14 cellular contexts compared by ENCODE assay signal in the genomic region with DNA sequence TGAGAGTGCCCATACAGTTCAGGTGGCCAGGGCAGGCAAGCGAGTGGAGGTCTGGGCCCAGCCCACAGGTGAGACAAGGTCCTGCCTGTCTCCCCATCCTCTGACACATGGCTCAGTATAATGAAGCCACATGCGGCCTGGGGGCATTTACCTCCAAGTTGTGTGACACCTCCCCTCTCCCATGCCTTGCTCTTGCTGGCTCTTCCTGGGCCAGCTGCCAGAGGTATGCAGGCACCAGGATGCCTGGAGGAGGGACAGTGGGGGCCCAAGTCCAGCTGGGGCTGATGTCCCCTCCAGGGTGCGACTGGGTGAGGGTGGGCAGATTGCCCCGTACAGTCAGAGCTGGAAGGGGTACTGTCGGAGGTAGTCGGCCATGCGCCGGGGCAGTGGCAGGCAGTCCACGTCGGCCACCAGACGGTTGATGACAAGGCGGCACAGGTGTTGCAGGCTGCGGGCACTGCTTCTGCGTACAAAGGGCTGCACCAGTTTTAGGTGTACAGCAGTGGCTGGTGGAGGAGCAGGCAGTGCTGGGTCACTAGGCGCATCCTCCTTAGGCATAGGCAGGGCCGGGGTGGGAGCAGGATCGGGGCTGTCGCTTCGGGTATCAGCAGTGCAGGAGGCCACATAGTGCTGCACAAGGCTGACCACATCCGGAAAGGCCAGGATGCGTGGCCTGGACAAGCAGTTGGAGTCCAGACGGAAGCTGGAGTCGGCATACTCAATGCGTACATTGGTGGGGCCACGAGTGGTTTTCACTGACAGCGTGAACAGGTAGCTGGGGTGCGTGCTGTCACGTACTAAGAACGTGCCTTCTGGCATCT. TPM values are rescaled to one million over a fixed set of nuclear protein-coding genes. Genes with fewer than 3 reads are reported as not detected.
DNase-seq lines count a peak whose midpoint lies in the region; ATAC-seq and TF ChIP-seq lines count a peak whose summit lies in the region.
"Had no signal": no experiment of that assay in that cellular context is flagged by ENCODE, and none has a peak within 500 bp of the region (broad histone marks: within the 10 kb centered on the region; RNA-seq: fewer than 3 reads in every experiment).

No MANE protein-coding gene starts in this region.

- peak overlapping the region; percentile 97 for H3K27ac Mint-ChIP-seq in activated naive CD4-positive, alpha-beta T cell treated with anti-CD3 and anti-CD28 coated beads, Interleukin-2, amount 50 U/mL, for 24 hours
- H3K27ac Mint-ChIP-seq in activated CD8-positive, alpha-beta memory T cell treated with anti-CD3 and anti-CD28 coated beads, Interleukin-2, amount 10 ng/mL, durations not matched to agents 7 days and 5 days: peak overlapping the region; percentile 100
- H3K27ac Mint-ChIP-seq in nephron progenitor cell: no peak overlapping the region

- H3K27me3 Mint-ChIP-seq in activated naive CD4-positive, alpha-beta T cell treated with anti-CD3 and anti-CD28 coated beads, Interleukin-2, amount 50 U/mL, for 24 hours: no peaks in the 10 kb centered on the region
- H3K27me3 Mint-ChIP-seq in activated CD8-positive, alpha-beta memory T cell treated with anti-CD3 and anti-CD28 coated beads, Interleukin-2, amount 10 ng/mL, durations not matched to agents 7 days and 5 days: no peaks in the 10 kb centered on the region
- peaks cover 22% of the 10 kb centered on the region for H3K27me3 Mint-ChIP-seq in nephron progenitor cell (ENCODE audit: low read depth, poor library complexity)

- H3K4me1 ChIP-seq in subcutaneous abdominal adipose tissue (ENCODE audit: control insufficient read depth in 5 of 5, insufficient read depth in 5 of 5, low read length in 5 of 5): peaks cover 16 to 94% (median 81%) of the 10 kb centered on the region in 5 donors

- peak overlapping the region in 2 of 5 donors; percentile 22 to 52 for H3K4me3 ChIP-seq in subcutaneous abdominal adipose tissue (ENCODE audit: low read depth in 1 of 5, low read length in 5 of 5)
- H3K4me3 ChIP-seq: hepatocyte had no signal

- no peaks in the 10 kb centered on the region for H3K9me3 ChIP-seq in subcutaneous abdominal adipose tissue (ENCODE audit: control insufficient read depth in 5 of 5, low read length in 5 of 5)

- H3K4me3 Mint-ChIP-seq in activated naive CD4-positive, alpha-beta T cell treated with anti-CD3 and anti-CD28 coated beads, Interleukin-2, amount 50 U/mL, for 24 hours: peak overlapping the region; percentile 96
- peak overlapping the region; percentile 89 for H3K4me3 Mint-ChIP-seq in activated CD8-positive, alpha-beta memory T cell treated with anti-CD3 and anti-CD28 coated beads, Interleukin-2, amount 10 ng/mL, durations not matched to agents 7 days and 5 days
- H3K4me3 Mint-ChIP-seq in nephron progenitor cell: no peak overlapping the region

- ATAC-seq in activated CD8-positive, alpha-beta memory T cell treated with anti-CD3 and anti-CD28 coated beads, Interleukin-2, amount 10 ng/mL, durations not matched to agents 7 days and 5 days: no peak

- peak overlapping the region; percentile 99 for H3K27ac ChIP-seq in subcutaneous abdominal adipose tissue (ENCODE audit: low read depth, low read length)
- H3K27ac ChIP-seq: hepatocyte had no signal

- CTCF ChIA-PET in activated CD8-positive, alpha-beta memory T cell treated with anti-CD3 and anti-CD28 coated beads, Interleukin-2, amount 10 ng/mL, durations not matched to agents 7 days and 5 days (lab: Charles Lee): interaction anchor here (0.8 to 25.1 kb wide), 7 partner anchors 7 to 270 kb away, joined by 3 to 859 read pairs (median 143); a partner anchor contains a TSS

- H3K4me1 Mint-ChIP-seq in activated naive CD4-positive, alpha-beta T cell treated with anti-CD3 and anti-CD28 coated beads, Interleukin-2, amount 50 U/mL, for 24 hours: peaks cover 79% of the 10 kb centered on the region
- peaks cover 38% of the 10 kb centered on the region for H3K4me1 Mint-ChIP-seq in activated CD8-positive, alpha-beta memory T cell treated with anti-CD3 and anti-CD28 coated beads, Interleukin-2, amount 10 ng/mL, durations not matched to agents 7 days and 5 days
- peaks cover 36% of the 10 kb centered on the region for H3K4me1 Mint-ChIP-seq in nephron progenitor cell

- no peak for TF ChIP-seq CTCF in nephron progenitor cell (IDR thresholded peaks at IDR 0.05)

- H3K27me3 ChIP-seq in subcutaneous abdominal adipose tissue (ENCODE audit: control insufficient read depth in 5 of 5, insufficient read depth in 4 of 5, low read length in 5 of 5): no peaks in the 10 kb centered on the region
- H3K27me3 ChIP-seq: hepatocyte had no signal

- H3K36me3 ChIP-seq in subcutaneous abdominal adipose tissue (ENCODE audit: control insufficient read depth in 5 of 5, insufficient read depth in 5 of 5, low read length in 5 of 5): peaks cover 0 to 48% (median 33%) of the 10 kb centered on the region in 5 donors

- no peak for DNase-seq in activated naive CD4-positive, alpha-beta T cell treated with anti-CD3 and anti-CD28 coated beads, Interleukin-2, amount 50 U/mL, for 16 hours
- peak; percentile 86 for DNase-seq in activated CD8-positive, alpha-beta memory T cell treated with anti-CD3 and anti-CD28 coated beads, Interleukin-2, amount 10 ng/mL, durations not matched to agents 7 days and 5 days
- DNase-seq in kidney tubule cell (ENCODE audit: low spot score) (peak; percentile 48), middle frontal gyrus (ENCODE audit: extremely low spot score, low spot score) (no peak), nephron progenitor cell (no peak), NCI-H2196 (lab: John Stamatoyannopoulos, UW; ENCODE audit: unreplicated experiment) (no peak)
- DNase-seq: EL, HCEC 1CT, mesenchymal stem cell, NCI-H146, NCI-H774 had no signal

- H3K9ac ChIP-seq in subcutaneous abdominal adipose tissue (ENCODE audit: low read length in 5 of 5): peak overlapping the region in 1 of 5 donors; percentile 16

- peaks cover 43% of the 10 kb centered on the region for H3K36me3 Mint-ChIP-seq in activated naive CD4-positive, alpha-beta T cell treated with anti-CD3 and anti-CD28 coated beads, Interleukin-2, amount 50 U/mL, for 24 hours
- peaks cover 91% of the 10 kb centered on the region for H3K36me3 Mint-ChIP-seq in activated CD8-positive, alpha-beta memory T cell treated with anti-CD3 and anti-CD28 coated beads, Interleukin-2, amount 10 ng/mL, durations not matched to agents 7 days and 5 days
- H3K36me3 Mint-ChIP-seq in nephron progenitor cell (ENCODE audit: low read depth): no peaks in the 10 kb centered on the region

- no peaks in the 10 kb centered on the region for H3K9me3 Mint-ChIP-seq in activated naive CD4-positive, alpha-beta T cell treated with anti-CD3 and anti-CD28 coated beads, Interleukin-2, amount 50 U/mL, for 24 hours
- H3K9me3 Mint-ChIP-seq in activated CD8-positive, alpha-beta memory T cell treated with anti-CD3 and anti-CD28 coated beads, Interleukin-2, amount 10 ng/mL, durations not matched to agents 7 days and 5 days (ENCODE audit: low read depth): no peaks in the 10 kb centered on the region
- no peaks in the 10 kb centered on the region for H3K9me3 Mint-ChIP-seq in nephron progenitor cell

RNA-seq across cellular contexts. Expression of a gene that starts 4.1 kb away (rescaled TPM):
- 100 to 1,000 TPM; 266 to 369 TPM for total RNA-seq in activated CD8-positive, alpha-beta memory T cell treated with anti-CD3 and anti-CD28 coated beads, Interleukin-2, amount 10 ng/mL, durations not matched to agents 7 days and 5 days

RNA-seq across cellular contexts. Expression of a gene that starts 9.5 kb away (rescaled TPM):
- 100 to 1,000 TPM; 156 to 175 TPM for total RNA-seq in activated CD8-positive, alpha-beta memory T cell treated with anti-CD3 and anti-CD28 coated beads, Interleukin-2, amount 10 ng/mL, durations not matched to agents 7 days and 5 days

RNA-seq across cellular contexts. Expression of a gene that starts 38.2 kb away (rescaled TPM):
- 10 to 100 TPM; 49.9 to 61.3 TPM for total RNA-seq in activated CD8-positive, alpha-beta memory T cell treated with anti-CD3 and anti-CD28 coated beads, Interleukin-2, amount 10 ng/mL, durations not matched to agents 7 days and 5 days

RNA-seq across cellular contexts. Expression of a gene that starts 39.9 kb away (rescaled TPM):
- total RNA-seq in activated CD8-positive, alpha-beta memory T cell treated with anti-CD3 and anti-CD28 coated beads, Interleukin-2, amount 10 ng/mL, durations not matched to agents 7 days and 5 days: 10 to 100 TPM; 15.6 to 17.8 TPM

Comparison
In these comparisons a context has a peak if more than half of its experiments do, and no peak if none do; other contexts are left out.
1. DNase-seq: peak in activated CD8-positive, alpha-beta memory T cell treated with anti-CD3 and anti-CD28 coated beads, Interleukin-2, amount 10 ng/mL, durations not matched to agents 7 days and 5 days (single experiment) and kidney tubule cell (single experiment); none in activated naive CD4-positive, alpha-beta T cell treated with anti-CD3 and anti-CD28 coated beads, Interleukin-2, amount 50 U/mL, for 16 hours (single experiment), middle frontal gyrus (single experiment), nephron progenitor cell (single experiment) and NCI-H2196 (single experiment).